Comparison of ENCODE assay signal across 8 cellular contexts in genomic region chr18:21612125-21613100, GRCh38. TPM values are rescaled to one million over a fixed set of nuclear protein-coding genes. Genes with fewer than 3 reads are reported as not detected.
DNase-seq lines count a peak whose midpoint lies in the region; ATAC-seq lines count a peak whose summit lies in the region.

Gene SNRPD1 (plus strand): TSS chr18:21612314. CDS start chr18:21612430, 116 bp downstream.

- CTCF ChIA-PET in activated CD4-positive, alpha-beta T cell treated with anti-CD3 and anti-CD28 coated beads for 36 hours (lab: Charles Lee) = interaction anchor here (0.6 to 6.2 kb wide), 15 partner anchors 9 to 1743 kb away, joined by 3 to 93 read pairs (median 5); partner anchors contain the start of genes ABHD3, ESCO1 and MIB1

- peak within 1 kb of the TSS; percentile 69 for H3K4me2 ChIP-seq in BLaER1

- peak; percentile 96 for ATAC-seq in HG03442 (IDR thresholded peaks at IDR 0.05; ENCODE audit: unreplicated experiment)
- peak; percentile 98 for ATAC-seq in activated CD4-positive, alpha-beta T cell treated with anti-CD3 and anti-CD28 coated beads for 36 hours

- peaks cover 23% of the 10 kb centered on the region for H3K4me1 ChIP-seq in BLaER1

- intact Hi-C loops in activated CD4-positive, alpha-beta T cell treated with anti-CD3 and anti-CD28 coated beads for 36 hours (cut with DNase I, micrococcal nuclease) = loop anchor here (1.0 to 10.0 kb wide), 9 partner anchors 11 to 1842 kb away; partner anchors contain the start of genes ABHD3 (in 2 of the 2), MIB1 (in 2 of the 2), ESCO1 (in 1 of the 2) and RBBP8 (in 1 of the 2)

- peak within 1 kb of the TSS; percentile 96 for H3K9ac ChIP-seq in BLaER1

- H3K36me3 Mint-ChIP-seq in activated CD4-positive, alpha-beta T cell treated with anti-CD3 and anti-CD28 coated beads for 36 hours (ENCODE audit: low read depth) = peaks cover 39% of the 10 kb centered on the region

- H3K27ac ChIP-seq in BLaER1 (peak within 1 kb of the TSS; percentile 99), cingulate gyrus (ENCODE audit: low read depth, low read length) (peak within 1 kb of the TSS; percentile 69)

- H3K36me3 ChIP-seq in BLaER1 = peaks cover 36% of the 10 kb centered on the region

- no peaks in the 10 kb centered on the region for H3K27me3 Mint-ChIP-seq in activated CD4-positive, alpha-beta T cell treated with anti-CD3 and anti-CD28 coated beads for 36 hours

- H3K4me1 Mint-ChIP-seq in activated CD4-positive, alpha-beta T cell treated with anti-CD3 and anti-CD28 coated beads for 36 hours = peaks cover 34% of the 10 kb centered on the region

- POLR2A ChIA-PET in activated CD4-positive, alpha-beta T cell treated with anti-CD3 and anti-CD28 coated beads for 36 hours (lab: Charles Lee) = interaction anchor here (0.6 to 5.3 kb wide), 3 partner anchors 12 to 322 kb away, joined by 3 to 41 read pairs (median 4); partner anchors contain the start of gene ESCO1

- H3K4me3 ChIP-seq in BLaER1 = peak within 1 kb of the TSS; percentile 81

- H3K27ac Mint-ChIP-seq in activated CD4-positive, alpha-beta T cell treated with anti-CD3 and anti-CD28 coated beads for 36 hours = peak within 1 kb of the TSS; percentile 99

- H3K27me3 ChIP-seq in BLaER1 = no peaks in the 10 kb centered on the region

- H3K9me3 ChIP-seq in BLaER1 = peaks cover 25% of the 10 kb centered on the region

- no peaks in the 10 kb centered on the region for H3K9me3 Mint-ChIP-seq in activated CD4-positive, alpha-beta T cell treated with anti-CD3 and anti-CD28 coated beads for 36 hours (ENCODE audit: low read depth)

- H4K20me1 ChIP-seq in BLaER1 = peaks cover 31% of the 10 kb centered on the region

- H3K4me3 Mint-ChIP-seq in activated CD4-positive, alpha-beta T cell treated with anti-CD3 and anti-CD28 coated beads for 36 hours = peak within 1 kb of the TSS; percentile 92

- peak; percentile 92 for DNase-seq in GM19238 (ENCODE audit: insufficient read length, low spot score)
- DNase-seq in NCI-H510A treated with DMSO at 0.1 percent for 48 hours (lab: John Stamatoyannopoulos, UW) = peak; percentile 56
- DNase-seq in activated CD4-positive, alpha-beta T cell treated with anti-CD3 and anti-CD28 coated beads for 36 hours = peak; percentile 93
- peak; percentile 93 for DNase-seq in kidney tubule cell (ENCODE audit: low spot score)
- peak; percentile 61 to 84 (median 78) for DNase-seq in stimulated activated CD4-positive, alpha-beta T cell treated with anti-CD3 and anti-CD28 coated beads, Interleukin-1b, Interleukin-23, amount 100 ng/mL, for 24 hours (ENCODE audit: low read depth in 4 of 4, low spot score in 1 of 4)

RNA-seq across cellular contexts. Expression of gene SNRPD1, which starts in this region (rescaled TPM):
- total RNA-seq in activated CD4-positive, alpha-beta T cell treated with anti-CD3 and anti-CD28 coated beads for 36 hours = 100 to 1,000 TPM in 1 of 2 experiments, 10 to 100 TPM in 1; 79.9 to 163 TPM

Comparison
In these comparisons a context has a peak if more than half of its experiments do, and no peak if none do; other contexts are left out.
1. Peak in every context shown above with its lines: DNase-seq, ATAC-seq, H3K4me3 ChIP-seq and H3K27ac ChIP-seq.